15 cellular contexts compared by ENCODE assay signal in genomic region chr2:153819501-153819900, GRCh38. TPM values are rescaled to one million over a fixed set of nuclear protein-coding genes. Genes with fewer than 3 reads are reported as not detected.
DNase-seq lines count a peak whose midpoint lies in the region; ATAC-seq and TF ChIP-seq lines count a peak whose summit lies in the region.
"Had no signal": no experiment of that assay in that cellular context is flagged by ENCODE, and none has a peak within 500 bp of the region (broad histone marks: within the 10 kb centered on the region; RNA-seq: fewer than 3 reads in every experiment).

No MANE protein-coding gene starts in this region.

- no peaks in the 10 kb centered on the region for H3K36me3 ChIP-seq in BE2C
- H3K36me3 ChIP-seq in HCT116 (ENCODE audit: control insufficient read depth in 1 of 2, insufficient read depth in 2 of 2, low read length in 2 of 2): no peaks in the 10 kb centered on the region
- no peaks in the 10 kb centered on the region for H3K36me3 ChIP-seq in OCI-LY3 (replicated peaks; ENCODE audit: low read depth, low read length)
- no peaks in the 10 kb centered on the region for H3K36me3 ChIP-seq in trophoblast cell (ENCODE audit: control insufficient read depth in 1 of 2, insufficient read depth in 2 of 2, low read length in 2 of 2)
- H3K36me3 ChIP-seq: MG63 had no signal

- no peaks in the 10 kb centered on the region for H3K79me2 ChIP-seq in HCT116 (ENCODE audit: insufficient read depth, low read length)
- H3K79me2 ChIP-seq in OCI-LY3 (ENCODE audit: low read length): no peaks in the 10 kb centered on the region
- no peaks in the 10 kb centered on the region for H3K79me2 ChIP-seq in trophoblast cell (ENCODE audit: control insufficient read depth, insufficient read depth, low read length, poor library complexity)

- RAD21 ChIA-PET in HCT116 (lab: Charles Lee; ENCODE audit: low non-redundant PET in 1 of 2, low total read pairs in 2 of 2, uncharacterized antibody in 2 of 2, unreplicated experiment in 2 of 2): no interaction called here

- H2AK5ac ChIP-seq in trophoblast cell (ENCODE audit: low read length): no peak overlapping the region

- no peak overlapping the region for H3K4me3 ChIP-seq in BE2C (ENCODE audit: low read depth, low read length)
- no peak overlapping the region for H3K4me3 ChIP-seq in HCT116 (replicated peaks in 1 of 2; ENCODE audit: low read depth in 1 of 2, low read length in 2 of 2)
- H3K4me3 ChIP-seq in OCI-LY3 (ENCODE audit: low read length): no peak overlapping the region
- no peak overlapping the region for H3K4me3 ChIP-seq in trophoblast cell (ENCODE audit: low read depth, low read length)
- H3K4me3 ChIP-seq: MG63 had no signal

- H3K23ac ChIP-seq in trophoblast cell (ENCODE audit: low read length): no peak overlapping the region

- intact Hi-C loops in HCT116 (cut with micrococcal nuclease): no loop called here

- no peak overlapping the region for H4K12ac ChIP-seq in trophoblast cell (ENCODE audit: low read depth, low read length)

- H4K91ac ChIP-seq in trophoblast cell (ENCODE audit: low read depth, low read length): no peak overlapping the region

- H3K4me1 ChIP-seq in BE2C (no peaks in the 10 kb centered on the region), HCT116 (ENCODE audit: control insufficient read depth in 1 of 2, insufficient read depth in 2 of 2, low read length in 2 of 2) (peaks cover 7 to 8% of the 10 kb centered on the region in 2 experiments; a peak in 3 of 4 replicates), OCI-LY3 (ENCODE audit: low read length) (no peaks in the 10 kb centered on the region), trophoblast cell (ENCODE audit: control insufficient read depth in 1 of 2, insufficient read depth in 2 of 2, low read length in 2 of 2) (no peaks in the 10 kb centered on the region)

- no peaks in the 10 kb centered on the region for H3K9me3 ChIP-seq in BE2C
- H3K9me3 ChIP-seq in HCT116 (ENCODE audit: control insufficient read depth in 1 of 2, insufficient read depth in 1 of 2, low read depth in 1 of 2, low read length in 2 of 2): no peaks in the 10 kb centered on the region
- no peaks in the 10 kb centered on the region for H3K9me3 ChIP-seq in OCI-LY3 (ENCODE audit: insufficient read depth, low read length)
- H3K9me3 ChIP-seq in trophoblast cell (ENCODE audit: insufficient read depth, low read depth, low read length): no peaks in the 10 kb centered on the region
- H3K9me3 ChIP-seq: MG63 had no signal

- H4K20me1 ChIP-seq in HCT116 (ENCODE audit: insufficient read depth) (no peaks in the 10 kb centered on the region), OCI-LY3 (ENCODE audit: insufficient read depth, low read length) (no peaks in the 10 kb centered on the region)

- H3K9ac ChIP-seq in HCT116 (ENCODE audit: low read length) (no peak overlapping the region), OCI-LY3 (ENCODE audit: low read length) (no peak overlapping the region), trophoblast cell (ENCODE audit: low read length) (no peak overlapping the region)

- H3K4me2 ChIP-seq in HCT116 (ENCODE audit: low read length): no peak overlapping the region
- no peak overlapping the region for H3K4me2 ChIP-seq in OCI-LY3 (ENCODE audit: low read length)
- H3K4me2 ChIP-seq in trophoblast cell (ENCODE audit: low read length): no peak overlapping the region

- DNase-seq in BE2C (no peak), HCT116 (ENCODE audit: low read depth, low spot score) (no peak), iPS DF 19.7 (ENCODE audit: low read depth, low spot score) (peak; percentile 5), AG20443 (ENCODE audit: low spot score) (no peak), trophoblast cell (no peak), medulla oblongata (ENCODE audit: extremely low spot score) (no peak), NCI-H345 (lab: John Stamatoyannopoulos, UW) (no peak)
- DNase-seq: activated CD4-positive, alpha-beta memory T cell treated with anti-CD3 and anti-CD28 coated beads, Interleukin-2, amount 10 ng/mL, durations not matched to agents 7 days and 5 days; AML-193; caudate nucleus; DMS79 treated with DMSO at 0.1 percent for 48 hours; effector memory CD4-positive, alpha-beta T cell; MG63; nephron progenitor cell had no signal

- peak; percentile 78 for ATAC-seq in HCT116

- H2BK5ac ChIP-seq in trophoblast cell (ENCODE audit: low read depth, low read length, poor library complexity): no peak overlapping the region

- no peak overlapping the region for H4K8ac ChIP-seq in trophoblast cell (ENCODE audit: low read depth, low read length)

- H2BK12ac ChIP-seq in trophoblast cell (ENCODE audit: low read length): no peak overlapping the region

- H3K4ac ChIP-seq in trophoblast cell (ENCODE audit: low read depth, low read length): no peak overlapping the region

- H3K18ac ChIP-seq in trophoblast cell (ENCODE audit: low read length): no peak overlapping the region

- CTCF ChIA-PET in HCT116 (lab: Charles Lee): interaction anchor here (1.2 kb wide), 2 partner anchors 31 to 556 kb away, joined by 3 read pairs; no protein-coding TSS in a partner anchor

- H3K27me3 ChIP-seq in BE2C: no peaks in the 10 kb centered on the region
- no peaks in the 10 kb centered on the region for H3K27me3 ChIP-seq in HCT116 (ENCODE audit: insufficient read depth, low read length)
- H3K27me3 ChIP-seq in OCI-LY3 (ENCODE audit: low read depth, low read length): no peaks in the 10 kb centered on the region
- no peaks in the 10 kb centered on the region for H3K27me3 ChIP-seq in trophoblast cell (ENCODE audit: insufficient read depth, low read length)
- H3K27me3 ChIP-seq: MG63 had no signal

- 0 out of 2 replicates have a peak, but pooled peaks have one; percentile 23 for TF ChIP-seq CTCF in BE2C (IDR thresholded peaks at IDR 0.05; ENCODE audit: low read depth, low read length)
- peak; percentile 9 to 32 (median 21); a peak in 2 of 6 replicates for TF ChIP-seq CTCF in HCT116 (IDR thresholded peaks at IDR 0.05 in 2 of 3, conservative IDR thresholded peaks at IDR 0.05 in 1 of 3; ENCODE audit: borderline replicate concordance in 1 of 3, insufficient read depth in 1 of 3, low read depth in 2 of 3, low read length in 2 of 3)
- TF ChIP-seq CTCF in OCI-LY3 (IDR thresholded peaks at IDR 0.05; ENCODE audit: low read depth, low read length): peak; percentile 24

- TF ChIP-seq POLR2A in HCT116 (IDR thresholded peaks at IDR 0.05; ENCODE audit: borderline replicate concordance, extremely low read depth, insufficient read depth, insufficient read length): no peak

- POLR2A ChIA-PET in HCT116 (lab: Charles Lee): no interaction called here

- H2BK120ac ChIP-seq in trophoblast cell (ENCODE audit: insufficient read depth, low read length, poor library complexity): no peak overlapping the region

- H2AFZ ChIP-seq in HCT116 (ENCODE audit: low read depth, low read length, poor library complexity, severe bottlenecking): no peak overlapping the region
- H2AFZ ChIP-seq in OCI-LY3 (ENCODE audit: low read depth, low read length): no peak overlapping the region
- H2AFZ ChIP-seq in trophoblast cell (ENCODE audit: insufficient read depth, low read length, poor library complexity): no peak overlapping the region

- H3K79me1 ChIP-seq in trophoblast cell (ENCODE audit: low read length): no peaks in the 10 kb centered on the region

- peak; percentile 45 for TF ChIP-seq RAD21 in HCT116 (IDR thresholded peaks at IDR 0.05; ENCODE audit: low read depth)

- BruUV-seq in HCT116 (replicated peaks; lab: Mats Ljungman, UMichigan): no TSS peak

- no peaks in the 10 kb centered on the region for H3K9me2 ChIP-seq in HCT116 (ENCODE audit: insufficient read depth)

- no peak overlapping the region for H3K27ac ChIP-seq in HCT116 (ENCODE audit: low read depth, low read length)
- no peak overlapping the region for H3K27ac ChIP-seq in OCI-LY3 (ENCODE audit: low read length)
- no peak overlapping the region for H3K27ac ChIP-seq in trophoblast cell (ENCODE audit: low read depth, low read length)

- no peak overlapping the region for H3K14ac ChIP-seq in trophoblast cell (ENCODE audit: low read length)

TF ChIP-seq in HCT116, 20 proteins besides CTCF, POLR2A, EP300 and RAD21 (continues in another document):
- TF ChIP-seq JUND (IDR thresholded peaks at IDR 0.05) (no peak), CBX3 (IDR thresholded peaks at IDR 0.05; ENCODE audit: low read depth) (no peak), REST (IDR thresholded peaks at IDR 0.05; ENCODE audit: low read depth) (no peak), ZNF274 (IDR thresholded peaks at IDR 0.05; ENCODE audit: low read depth, low read length) (no peak), TCF7L2 (IDR thresholded peaks at IDR 0.05; ENCODE audit: borderline replicate concordance, extremely low read depth, insufficient read depth, insufficient read length) (no peak), EGR1 (IDR thresholded peaks at IDR 0.05; ENCODE audit: low read depth) (no peak), EZH2 (IDR thresholded peaks at IDR 0.05) (no peak), ZFX (IDR thresholded peaks at IDR 0.05) (no peak), MAX (IDR thresholded peaks at IDR 0.05) (no peak)

RNA-seq across cellular contexts. Expression of gene GALNT13, which starts 52.2 kb away (rescaled TPM):
- polyA plus RNA-seq in BE2C (2012; ENCODE audit: insufficient read depth, insufficient read length, low read depth): 7.5 TPM
- 0.44 TPM for total RNA-seq in HCT116 (2021; ENCODE audit: unreplicated experiment)
- polyA plus RNA-seq in HCT116 (2012): 0.05 and 0.18 TPM in 2 replicates
- 1.7 and 1.8 TPM in 2 replicates for polyA plus RNA-seq in trophoblast cell (2013)
- total RNA-seq: activated CD4-positive, alpha-beta memory T cell treated with anti-CD3 and anti-CD28 coated beads, Interleukin-2, amount 10 ng/mL, durations not matched to agents 7 days and 5 days had no signal
